In genomic region chr14:39169541-39169900, GRCh38 we compare ENCODE assay signal across 1 cellular context.
TF ChIP-seq lines count a peak whose summit lies in the region.

No MANE protein-coding gene starts in this region.

TF ChIP-seq in SK-N-SH, 30 proteins besides CTCF, POLR2A, EP300 and RAD21 (continued from another document):
- TF ChIP-seq PBX3 (IDR thresholded peaks at IDR 0.05) = no peak
- TF ChIP-seq CHD2 (IDR thresholded peaks at IDR 0.05; ENCODE audit: low read length, partially characterized antibody) = no peak
- TF ChIP-seq GATA2 (CRISPR knock-in tag; IDR thresholded peaks at IDR 0.05) = no peak
- TF ChIP-seq IRF3 (IDR thresholded peaks at IDR 0.05; ENCODE audit: low read depth, low read length) = no peak
